Comparison of ENCODE assay signal across 25 cellular contexts in the genomic region with DNA sequence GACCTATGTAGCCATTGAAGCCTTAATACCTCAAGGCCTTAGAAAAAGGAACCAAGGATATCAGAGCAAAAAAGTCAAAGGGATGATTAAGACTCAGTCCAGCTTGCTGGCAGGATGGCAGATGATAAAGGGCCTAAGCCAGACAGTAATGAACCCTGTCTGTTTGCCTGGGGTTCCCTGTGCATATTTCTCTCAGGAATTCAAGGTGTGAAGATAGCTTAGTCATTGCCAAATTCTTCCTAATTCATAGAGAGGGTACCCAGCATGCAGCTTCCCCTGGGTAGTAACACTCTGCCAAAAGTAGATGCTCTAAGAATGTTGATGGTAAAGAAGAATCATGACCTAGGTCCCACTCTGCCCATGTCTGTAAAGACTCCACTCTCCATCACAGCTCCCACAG.
"Had no signal": no experiment of that assay in that cellular context is flagged by ENCODE, and none has a peak within 500 bp of the region (broad histone marks: within the 10 kb centered on the region; RNA-seq: fewer than 3 reads in every experiment).

No MANE protein-coding gene starts in this region.

- H3K9me3 ChIP-seq: body of pancreas, esophagus squamous epithelium had no signal

- H3K27ac ChIP-seq: body of pancreas, epithelial cell of prostate, esophagus squamous epithelium, WERI-Rb-1 had no signal

- DNase-seq: activated B cell treated with CpG ODN at 0.5 μM for 24 hours; activated CD4-positive, alpha-beta T cell treated with anti-CD3 and anti-CD28 coated beads for 48 hours; activated CD4-positive, alpha-beta T cell treated with anti-CD3 and anti-CD28 coated beads, Interleukin-2, amount 50 U/mL, for 1 hour; activated CD4-positive, alpha-beta T cell treated with anti-CD3 and anti-CD28 coated beads, Interleukin-2, amount 50 U/mL, for 48 hours; activated CD8-positive, alpha-beta memory T cell treated with anti-CD3 and anti-CD28 coated beads for 24 hours; activated CD8-positive, alpha-beta T cell treated with anti-CD3 and anti-CD28 coated beads for 36 hours; activated effector memory CD4-positive, alpha-beta T cell treated with Interleukin-2 at 50 U/mL for 16 hours; activated gamma-delta T cell treated with Interleukin-2 at 50 U/mL for 16 hours; activated naive CD4-positive, alpha-beta T cell treated with anti-CD3 and anti-CD28 coated beads, Interleukin-2, amount 50 U/mL, for 16 hours; activated naive CD4-positive, alpha-beta T cell treated with Interleukin-2 at 50 U/mL for 16 hours; activated T-cell treated with anti-CD3 and anti-CD28 coated beads, Interleukin-2, amount 50 U/mL, for 4 hours; amniotic stem cell; aorta; body of pancreas; cortex of kidney; dermis blood vessel endothelial cell; effector CD4-positive, alpha-beta T cell; effector memory CD8-positive, alpha-beta T cell; esophagus squamous epithelium; T-helper 17 cell; T1000 had no signal

- H3K27me3 ChIP-seq: body of pancreas had no signal

- H3K36me3 ChIP-seq: esophagus squamous epithelium, WERI-Rb-1 had no signal

- H3K4me1 ChIP-seq: body of pancreas, esophagus squamous epithelium had no signal

- H3K4me3 ChIP-seq: body of pancreas, esophagus squamous epithelium had no signal

- ATAC-seq: activated CD4-positive, CD25-positive, alpha-beta regulatory T cell treated with anti-CD3 and anti-CD28 coated beads, Interleukin-2, amount 50 U/mL, for 24 hours; activated CD8-positive, alpha-beta T cell treated with anti-CD3 and anti-CD28 coated beads for 36 hours; activated T-cell treated with anti-CD3 and anti-CD28 coated beads, Interleukin-2, amount 50 U/mL, for 4 hours; activated T-helper 17 cell treated with anti-CD3 and anti-CD28 coated beads, Interleukin-2, amount 50 U/mL, for 72 hours; body of pancreas; effector memory CD8-positive, alpha-beta T cell; T-helper 17 cell had no signal
